8 cellular contexts compared by ENCODE assay signal in genomic region chr5:127517480-127518318, GRCh38. TPM values are rescaled to one million over a fixed set of nuclear protein-coding genes. Genes with fewer than 3 reads are reported as not detected.
DNase-seq lines count a peak whose midpoint lies in the region; FAIRE-seq and TF ChIP-seq lines count a peak whose summit lies in the region.

Gene PRRC1, plus strand, starts transcription at chr5:127517640. Its CDS starts 5,840 bp downstream, at chr5:127523480.

- H3K4me1 ChIP-seq in suprapubic skin, result peaks cover 16% of the 10 kb centered on the region

- H3K36me3 ChIP-seq in suprapubic skin, result peaks cover 4% of the 10 kb centered on the region

- peak within 1 kb of the TSS; percentile 70 for H3K27ac ChIP-seq in suprapubic skin

- H3K9me3 ChIP-seq in suprapubic skin, result no peaks in the 10 kb centered on the region

- TF ChIP-seq POLR2A in H54 (IDR thresholded peaks at IDR 0.05; ENCODE audit: low read depth, low read length), result peak; percentile 91
- peak in 1 of 2 donors; percentile 56 for TF ChIP-seq POLR2A in suprapubic skin (IDR thresholded peaks at IDR 0.05)

- peak within 1 kb of the TSS; percentile 72 for H3K4me3 ChIP-seq in suprapubic skin

- TF ChIP-seq CTCF in suprapubic skin (IDR thresholded peaks at IDR 0.05), result no peak

- peak; percentile 72 for DNase-seq in GDM1 (lab: John Stamatoyannopoulos, UW)
- peak; percentile 73 for DNase-seq in H54 (ENCODE audit: insufficient read length, low spot score)
- DNase-seq in LoVo (ENCODE audit: low spot score), result peak; percentile 91
- peak; percentile 80 for DNase-seq in SK-MEL-5 (ENCODE audit: low read depth, low spot score)
- peak; percentile 85 for DNase-seq in activated naive CD4-positive, alpha-beta T cell treated with Interleukin-2 at 50 U/mL for 16 hours
- peak; percentile 86 for DNase-seq in germinal center (ENCODE audit: low spot score)
- DNase-seq in occipital lobe (lab: John Stamatoyannopoulos, UW), result peak; percentile 73
- DNase-seq in suprapubic skin (ENCODE audit: low spot score in 2 of 2), result peak; percentile 83 to 87

- H3K27me3 ChIP-seq in suprapubic skin, result no peaks in the 10 kb centered on the region

- WGBS in suprapubic skin, result 0% methylated on average over 10 of the region's 80 CpGs

- FAIRE-seq in H54 (lab: Jason Lieb, UNC), result no peak

- TF ChIP-seq EP300 in suprapubic skin (IDR thresholded peaks at IDR 0.05), result no peak

- in situ Hi-C loops in SK-MEL-5 (cut with HindIII; ENCODE audit: low pct_unique_long_range_greater_than_20kb, low sequenced_read_pairs), result no loop called here

RNA-seq across cellular contexts. Expression of gene PRRC1, which starts in this region (rescaled TPM):
- 36.5 and 41.4 TPM in 2 replicates for total RNA-seq in SK-MEL-5 (2014; rRNA removed; shearing (Covaris generic))
- 33.2 and 35.0 TPM in 2 replicates for polyA plus RNA-seq in SK-MEL-5 (2015; cell fraction: cytosol; rRNA removed)
- 47.1 and 48.0 TPM in 2 replicates for polyA plus RNA-seq in SK-MEL-5 (2015; cell fraction: nucleus; rRNA removed)
- total RNA-seq in occipital lobe, result 57.2 TPM
- total RNA-seq in suprapubic skin, result 10 to 100 TPM; 36.8 to 59.0 (median 45.0) TPM

Comparison
In these comparisons a context has a peak if more than half of its experiments do, and no peak if none do; other contexts are left out.
1. Peak in every context shown above with its lines: DNase-seq, H3K4me3 ChIP-seq and H3K27ac ChIP-seq.